Comparison of ENCODE assay signal across 28 cellular contexts in the genomic region with DNA sequence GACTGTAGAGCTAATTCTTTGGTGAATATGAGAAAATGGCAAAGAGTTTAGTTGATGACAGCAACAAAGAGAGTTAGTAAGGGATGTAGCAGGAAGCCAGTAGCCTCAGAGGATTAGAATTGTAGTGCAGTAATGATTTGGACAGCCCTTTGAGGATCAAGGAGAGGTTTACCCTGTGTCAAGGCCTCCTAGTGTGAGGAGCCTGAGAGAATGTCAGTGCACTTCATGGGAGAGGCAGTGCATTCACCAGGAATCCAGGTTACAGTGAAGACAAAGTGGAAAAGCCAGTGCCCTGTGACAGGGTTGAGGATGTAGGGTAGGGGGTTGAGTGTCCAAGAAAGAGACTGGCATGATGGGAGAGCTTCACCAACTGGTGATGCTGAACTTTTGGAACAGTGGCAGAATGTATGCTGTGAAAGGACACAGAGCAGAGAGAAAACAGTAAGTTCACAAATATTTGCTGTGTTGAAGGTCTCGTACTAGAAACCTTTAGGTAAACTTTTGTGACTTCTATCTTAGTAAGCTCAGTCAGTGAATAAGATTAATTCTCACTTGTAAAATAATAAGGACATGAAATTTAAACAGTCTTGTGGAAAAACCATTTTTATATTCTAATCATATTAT.
"Had no signal": no experiment of that assay in that cellular context is flagged by ENCODE, and none has a peak within 500 bp of the region (broad histone marks: within the 10 kb centered on the region; RNA-seq: fewer than 3 reads in every experiment).

No MANE protein-coding gene starts in this region.

- H3K27me3 ChIP-seq: dorsolateral prefrontal cortex, esophagus muscularis mucosa, foreskin keratinocyte, gastroesophageal sphincter, heart left ventricle, hepatocyte, ovary, spleen, testis, tibial artery had no signal

- H3K36me3 ChIP-seq: esophagus muscularis mucosa, gastroesophageal sphincter, heart left ventricle, left ventricle myocardium inferior, lower lobe of right lung, ovary, spleen, tibial artery had no signal

- DNase-seq: dorsolateral prefrontal cortex; effector CD4-positive, alpha-beta T cell; endodermal cell; foreskin keratinocyte; heart left ventricle; left cardiac atrium; left ventricle myocardium inferior; lower lobe of right lung; naive B cell; occipital lobe; ovary; posterior cingulate gyrus; psoas muscle; right cardiac atrium; spleen; stimulated activated CD4-positive, alpha-beta T cell treated with anti-CD3 and anti-CD28 coated beads, Interleukin-4, amount 100 ng/mL, for 4 hours; stimulated activated naive CD8-positive, alpha-beta T cell treated with anti-CD3 and anti-CD28 coated beads, Interleukin-15, Interleukin-2, amounts not matched to agents 100 U/mL and 50 U/mL, for 24 hours; substantia nigra; testis; tibial artery had no signal

- H3K27ac ChIP-seq: dorsolateral prefrontal cortex, esophagus muscularis mucosa, gastroesophageal sphincter, heart left ventricle, hepatocyte, left ventricle myocardium inferior, lower lobe of right lung, ovary, psoas muscle, skin epidermis, spleen, testis, tibial artery had no signal

- H3K4me3 ChIP-seq: dorsolateral prefrontal cortex, esophagus muscularis mucosa, gastroesophageal sphincter, heart left ventricle, hepatocyte, left ventricle myocardium inferior, lower lobe of right lung, ovary, psoas muscle, skin epidermis, spleen, testis, tibial artery had no signal

- ATAC-seq: gastroesophageal sphincter; lower lobe of right lung; natural killer cell treated with Interleukin-12 subunit alpha and Interleukin-12 subunit beta and Interleukin-15 and Interleukin-18, amount 100 ng/mL, for 72 hours; psoas muscle; stimulated activated memory B cell treated with anti-CD40 and anti-IgM and Interleukin-4, amounts not matched to agents 10 μg/mL and 1 μg/mL and 100 μg/mL, for 72 hours; stimulated activated naive CD8-positive, alpha-beta T cell treated with anti-CD3 and anti-CD28 coated beads, Interleukin-15, Interleukin-2, amounts not matched to agents 100 U/mL and 50 U/mL, for 24 hours had no signal

- H3K4me2 ChIP-seq: hepatocyte had no signal

- FAIRE-seq: colon, islet of Langerhans had no signal

- H3K9me3 ChIP-seq: esophagus muscularis mucosa, gastroesophageal sphincter, heart left ventricle, left ventricle myocardium inferior, lower lobe of right lung, ovary, psoas muscle, spleen, testis, tibial artery had no signal

- H3K4me1 ChIP-seq: foreskin keratinocyte, gastroesophageal sphincter, lower lobe of right lung, psoas muscle, spleen, testis, tibial artery had no signal

- H2AFZ ChIP-seq: hepatocyte had no signal
